ENCODE assay signal across 1 cellular context in the genomic region with DNA sequence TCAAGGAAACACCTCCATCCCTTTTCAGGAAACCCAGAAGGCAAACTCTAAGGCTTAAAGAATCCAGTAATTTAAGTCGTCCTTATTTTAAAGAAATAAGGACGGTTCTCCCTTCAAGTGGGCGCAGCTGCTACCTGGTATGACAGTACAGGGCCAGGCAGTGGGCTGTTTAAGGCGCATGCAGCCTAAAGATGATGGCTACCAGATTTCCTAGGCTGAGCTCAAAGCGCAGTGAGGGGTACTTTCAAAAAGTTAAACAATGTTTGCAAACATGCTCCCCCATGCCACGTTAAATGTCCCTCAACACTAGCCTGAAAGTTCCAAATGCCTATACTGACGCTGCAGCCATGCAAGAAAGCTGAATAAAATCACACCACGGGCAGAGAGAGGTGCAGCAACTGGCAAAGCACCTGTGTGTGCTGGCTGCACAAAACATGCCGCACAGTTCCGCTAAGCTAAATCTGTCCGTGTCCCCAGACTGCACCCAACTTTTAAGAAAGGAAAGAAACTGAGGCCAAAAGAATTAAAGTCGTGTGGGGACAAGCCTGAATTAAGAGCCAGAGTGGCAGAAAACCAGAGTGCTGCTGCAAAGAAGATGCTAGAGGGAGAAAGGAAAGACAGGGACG.
TF ChIP-seq lines count a peak whose summit lies in the region.

No MANE protein-coding gene starts in this region.

TF ChIP-seq in HCT116, 20 proteins besides CTCF, POLR2A, EP300 and RAD21 (continued from another document):
- no peak for TF ChIP-seq YY1 (IDR thresholded peaks at IDR 0.05; ENCODE audit: extremely low read depth, insufficient replicate concordance, low read depth, low read length)
